Comparison of ENCODE assay signal across 2 cellular contexts in genomic region chr10:69855346-69856163, GRCh38.
TF ChIP-seq lines count a peak whose summit lies in the region.

No MANE protein-coding gene starts in this region.

TF ChIP-seq in HEK293, 187 proteins besides CTCF, POLR2A, EP300 and RAD21 (continued from another document):
- TF ChIP-seq ZNF449 (tag by site-specific recombination; IDR thresholded peaks at IDR 0.05), result no peak
- TF ChIP-seq ZFP69B (tag by site-specific recombination; IDR thresholded peaks at IDR 0.05), result peak; percentile 49; the same call in 1 of the 2 replicates
- TF ChIP-seq RBAK (tag by site-specific recombination; IDR thresholded peaks at IDR 0.05), result no peak
- TF ChIP-seq ZNF692 (tag by site-specific recombination; IDR thresholded peaks at IDR 0.05), result peak; percentile 50; the same call in 1 of the 2 replicates

TF ChIP-seq in WTC11, 78 proteins besides CTCF, POLR2A, EP300 and RAD21 (continued from another document):
- no peak for TF ChIP-seq ZNF281 (CRISPR knock-in tag; IDR thresholded peaks at IDR 0.05)
- no peak for TF ChIP-seq ZNF671 (CRISPR knock-in tag; IDR thresholded peaks at IDR 0.05)
- TF ChIP-seq ZNF317 (CRISPR knock-in tag; IDR thresholded peaks at IDR 0.05; ENCODE audit: borderline replicate concordance, low read depth), result no peak
- TF ChIP-seq PRRX2 (CRISPR knock-in tag; IDR thresholded peaks at IDR 0.05), result no peak
- TF ChIP-seq CREM (CRISPR knock-in tag; IDR thresholded peaks at IDR 0.05), result no peak
- no peak for TF ChIP-seq ZNF138 (CRISPR knock-in tag; conservative IDR thresholded peaks at IDR 0.05)
- TF ChIP-seq ZNF512 (CRISPR knock-in tag; IDR thresholded peaks at IDR 0.05; ENCODE audit: borderline replicate concordance), result no peak
- no peak for TF ChIP-seq FOXK1 (CRISPR knock-in tag; IDR thresholded peaks at IDR 0.05)
- TF ChIP-seq ZNF121 (CRISPR knock-in tag; IDR thresholded peaks at IDR 0.05), result no peak
- TF ChIP-seq HMGA2 (CRISPR knock-in tag; IDR thresholded peaks at IDR 0.05), result no peak
- TF ChIP-seq ZNF396 (CRISPR knock-in tag; IDR thresholded peaks at IDR 0.05; ENCODE audit: borderline replicate concordance), result no peak
- no peak for TF ChIP-seq NFE2L1 (CRISPR knock-in tag; IDR thresholded peaks at IDR 0.05)
